In genomic region chr4:74855879-74856278, GRCh38 we compare ENCODE assay signal across 21 cellular contexts.
DNase-seq lines count a peak whose midpoint lies in the region; ATAC-seq and TF ChIP-seq lines count a peak whose summit lies in the region.
"Had no signal": no experiment of that assay in that cellular context is flagged by ENCODE, and none has a peak within 500 bp of the region (broad histone marks: within the 10 kb centered on the region; RNA-seq: fewer than 3 reads in every experiment).

No MANE protein-coding gene starts in this region.

- ATAC-seq in HG03159 (IDR thresholded peaks at IDR 0.05; ENCODE audit: unreplicated experiment) (no peak), HG02938 (IDR thresholded peaks at IDR 0.05; ENCODE audit: unreplicated experiment) (no peak), HG03571 (IDR thresholded peaks at IDR 0.05; ENCODE audit: unreplicated experiment) (no peak)
- ATAC-seq: A549, Right ventricle myocardium inferior had no signal

- H3K36me3 ChIP-seq in mammary epithelial cell (ENCODE audit: insufficient read depth, low read length) = no peaks in the 10 kb centered on the region
- no peaks in the 10 kb centered on the region for H3K36me3 ChIP-seq in kidney epithelial cell (ENCODE audit: control insufficient read depth, insufficient read depth, low read length)
- H3K36me3 ChIP-seq: BE2C had no signal

- H3K4me3 ChIP-seq in mammary epithelial cell (replicated peaks in 1 of 3; ENCODE audit: insufficient read depth in 1 of 3, low read depth in 2 of 3, low read length in 3 of 3) (no peak overlapping the region), kidney epithelial cell (ENCODE audit: low read depth, low read length) (no peak overlapping the region)
- H3K4me3 ChIP-seq: A549, GM23248, SK-N-MC had no signal

- no TSS peak for BruUV-seq in mammary epithelial cell (replicated peaks; lab: Mats Ljungman, UMichigan)

- H3K9ac ChIP-seq in mammary epithelial cell (ENCODE audit: insufficient read depth, low read length) = no peak overlapping the region
- H3K9ac ChIP-seq: GM23248 had no signal

- in situ Hi-C loops in Caki2 (cut with HindIII; ENCODE audit: low pct_unique_long_range_greater_than_20kb, low sequenced_read_pairs) = no loop called here
- in situ Hi-C loops in mammary epithelial cell (cut with MboI; ENCODE audit: low sequenced_read_pairs in 2 of 2) = no loop called here

- peaks cover under 1% of the 10 kb centered on the region for H3K9me3 ChIP-seq in mammary epithelial cell (replicated peaks; ENCODE audit: insufficient read depth, low read length)
- H3K9me3 ChIP-seq: BE2C had no signal

- DNase-seq in Caki2 (ENCODE audit: low read depth) (peak; percentile 29), LHCN-M2 (ENCODE audit: low read depth) (peak; percentile 32), mammary epithelial cell (peak; percentile 85), kidney epithelial cell (ENCODE audit: low read depth) (peak; percentile 70), COR-L47 (lab: John Stamatoyannopoulos, UW) (no peak)
- DNase-seq: BE2C, DMS 273 treated with DMSO at 0.1 percent for 48 hours, GM23248, H9, NCI-H1092, NCI-H1436, NCI-H1930, NCI-H226, NCI-H524, NCI-H82 had no signal

- H3K27me3 ChIP-seq in mammary epithelial cell (ENCODE audit: insufficient read depth, low read length) = peaks cover 6% of the 10 kb centered on the region
- no peaks in the 10 kb centered on the region for H3K27me3 ChIP-seq in kidney epithelial cell (ENCODE audit: control insufficient read depth, insufficient read depth, low read length)
- H3K27me3 ChIP-seq: BE2C had no signal

- TF ChIP-seq CTCF in mammary epithelial cell (conservative IDR thresholded peaks at IDR 0.05 in 1 of 2, IDR thresholded peaks at IDR 0.05 in 1 of 2; ENCODE audit: extremely low read depth in 1 of 2, insufficient read depth in 1 of 2, low read depth in 1 of 2, low read length in 2 of 2) (no peak), kidney epithelial cell (IDR thresholded peaks at IDR 0.05; ENCODE audit: insufficient read depth, low read length, poor library complexity, severe bottlenecking) (no peak)

- CTCF ChIA-PET in mammary epithelial cell (lab: Charles Lee; ENCODE audit: low non-redundant PET) = no interaction called here

- peaks cover 2% of the 10 kb centered on the region for H4K20me1 ChIP-seq in mammary epithelial cell (ENCODE audit: insufficient read depth, low read length)

- H2AFZ ChIP-seq in mammary epithelial cell (ENCODE audit: low read depth, low read length) = no peak overlapping the region
- H2AFZ ChIP-seq: GM23248 had no signal

- dilution Hi-C loops in mammary epithelial cell (cut with HindIII; ENCODE audit: low sequenced_read_pairs) = no loop called here

- H3K4me2 ChIP-seq in mammary epithelial cell (ENCODE audit: insufficient read depth, low read depth, low read length) = no peak overlapping the region
- H3K4me2 ChIP-seq: A549 had no signal

- H3K4me1 ChIP-seq in mammary epithelial cell (ENCODE audit: insufficient read depth, low read length) = no peaks in the 10 kb centered on the region
- H3K4me1 ChIP-seq: A549, BE2C had no signal

- H3K27ac ChIP-seq in mammary epithelial cell (ENCODE audit: insufficient read depth, low read depth, low read length) = no peak overlapping the region
- H3K27ac ChIP-seq: A549, GM23248, SK-N-MC had no signal

- 50% methylated on average over 2 of the region's 2 CpGs for WGBS in mammary epithelial cell (ENCODE audit: low coverage, missing lambda C conversion rate)

- no peaks in the 10 kb centered on the region for H3K79me2 ChIP-seq in mammary epithelial cell (ENCODE audit: insufficient read depth, low read length)

- intact Hi-C loops in mammary epithelial cell (cut with micrococcal nuclease) = no loop called here
